Comparison of ENCODE assay signal across 9 cellular contexts in the genomic region with DNA sequence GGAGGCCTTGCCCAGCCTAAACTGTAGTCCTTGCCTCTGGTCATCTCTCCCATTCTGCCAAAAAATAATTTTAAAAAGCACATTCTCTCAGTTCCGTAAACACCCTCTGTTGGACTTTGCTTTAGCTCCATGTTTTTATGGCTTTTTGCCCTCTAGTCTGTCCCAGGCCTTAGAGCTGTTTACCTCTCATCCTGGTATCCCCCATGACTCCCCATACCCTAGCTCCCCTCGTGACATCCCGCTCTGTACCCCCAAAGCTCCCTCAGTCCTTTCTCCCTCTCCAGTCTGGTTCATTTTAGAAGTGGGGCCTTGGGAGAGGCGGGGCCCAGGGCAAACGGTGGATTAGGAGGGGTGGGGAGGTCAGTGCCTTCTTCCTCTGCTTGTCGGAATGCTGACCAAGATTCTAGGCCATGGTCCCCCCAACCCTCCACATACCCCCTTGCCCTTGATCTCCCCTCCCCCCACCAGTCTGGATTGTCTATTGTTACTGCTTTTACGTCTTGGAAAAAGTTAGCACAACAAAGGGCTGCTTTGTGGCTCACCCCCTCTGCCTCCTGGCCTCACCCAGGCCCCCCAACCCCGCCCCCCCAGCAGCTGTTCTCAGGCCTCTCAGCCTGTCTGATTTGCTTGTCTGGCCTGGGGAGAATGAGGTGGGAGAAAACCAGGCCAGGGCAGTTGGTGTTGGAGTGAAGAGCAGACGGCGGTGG. TPM values are rescaled to one million over a fixed set of nuclear protein-coding genes. Genes with fewer than 3 reads are reported as not detected.
DNase-seq lines count a peak whose midpoint lies in the region; ATAC-seq and TF ChIP-seq lines count a peak whose summit lies in the region.
"Had no signal": no experiment of that assay in that cellular context is flagged by ENCODE, and none has a peak within 500 bp of the region (broad histone marks: within the 10 kb centered on the region; RNA-seq: fewer than 3 reads in every experiment).

No MANE protein-coding gene starts in this region.

- CTCF ChIA-PET in CD8-positive, alpha-beta T cell (lab: Charles Lee), result interaction anchor here (1.1 to 34.5 kb wide), 6 partner anchors 9 to 127 kb away, joined by 3 to 1103 read pairs (median 6); a partner anchor contains a TSS

- peaks cover 68% of the 10 kb centered on the region for H3K4me1 Mint-ChIP-seq in CD8-positive, alpha-beta T cell (ENCODE audit: low read depth)
- H3K4me1 Mint-ChIP-seq in activated T-cell treated with anti-CD3 and anti-CD28 coated beads, Interleukin-2, amount 50 U/mL, for 4 hours (ENCODE audit: low read depth), result peaks cover 64% of the 10 kb centered on the region

- WGBS in prostate gland, result 38% methylated on average over 10 of the region's 10 CpGs

- no peak for ATAC-seq in CD8-positive, alpha-beta T cell
- no peak for ATAC-seq in activated T-cell treated with anti-CD3 and anti-CD28 coated beads, Interleukin-2, amount 50 U/mL, for 4 hours
- ATAC-seq in HG03457 (IDR thresholded peaks at IDR 0.05; ENCODE audit: unreplicated experiment), result no peak

- POLR2A ChIA-PET in CD8-positive, alpha-beta T cell (lab: Charles Lee), result interaction anchor here (0.9 to 2.3 kb wide), 7 partner anchors 18 to 72 kb away, joined by 3 to 11 read pairs (median 3); a partner anchor contains a TSS

- H3K4me3 Mint-ChIP-seq in CD8-positive, alpha-beta T cell, result peak overlapping the region; percentile 79
- peak overlapping the region; percentile 65 for H3K4me3 Mint-ChIP-seq in activated T-cell treated with anti-CD3 and anti-CD28 coated beads, Interleukin-2, amount 50 U/mL, for 4 hours

- peak in 1 of 7 experiments; percentile 21 for DNase-seq in CD8-positive, alpha-beta T cell
- no peak for DNase-seq in activated T-cell treated with anti-CD3 and anti-CD28 coated beads, Interleukin-2, amount 50 U/mL, for 4 hours
- DNase-seq in globus pallidus (ENCODE audit: low spot score) (peak; percentile 74), prostate gland (ENCODE audit: low spot score) (no peak), RKO (ENCODE audit: low spot score) (no peak), NCI-H2227 (lab: John Stamatoyannopoulos, UW; ENCODE audit: unreplicated experiment) (no peak), NCI-H1436 treated with DMSO at 0.1 percent for 48 hours (lab: John Stamatoyannopoulos, UW) (no peak)
- DNase-seq: SHP77 treated with DMSO at 0.1 percent for 48 hours had no signal

- no peak for TF ChIP-seq CTCF in CD8-positive, alpha-beta T cell (IDR thresholded peaks at IDR 0.05)
- TF ChIP-seq CTCF in prostate gland (IDR thresholded peaks at IDR 0.05), result no peak

- TF ChIP-seq POLR2A in prostate gland (IDR thresholded peaks at IDR 0.05), result no peak

- peaks cover 66% of the 10 kb centered on the region for H3K4me1 ChIP-seq in CD8-positive, alpha-beta T cell (ENCODE audit: insufficient read depth, low read length)
- peaks cover 43% of the 10 kb centered on the region for H3K4me1 ChIP-seq in prostate gland (replicated peaks)

- no peaks in the 10 kb centered on the region for H3K9me3 Mint-ChIP-seq in CD8-positive, alpha-beta T cell
- no peaks in the 10 kb centered on the region for H3K9me3 Mint-ChIP-seq in activated T-cell treated with anti-CD3 and anti-CD28 coated beads, Interleukin-2, amount 50 U/mL, for 4 hours

- peak overlapping the region; percentile 92 for H3K27ac Mint-ChIP-seq in CD8-positive, alpha-beta T cell

- no peaks in the 10 kb centered on the region for H3K27me3 Mint-ChIP-seq in CD8-positive, alpha-beta T cell (ENCODE audit: low read depth)
- H3K27me3 Mint-ChIP-seq in activated T-cell treated with anti-CD3 and anti-CD28 coated beads, Interleukin-2, amount 50 U/mL, for 4 hours (ENCODE audit: low read depth), result no peaks in the 10 kb centered on the region

- no peaks in the 10 kb centered on the region for H3K9me3 ChIP-seq in CD8-positive, alpha-beta T cell (ENCODE audit: low read length)
- no peaks in the 10 kb centered on the region for H3K9me3 ChIP-seq in prostate gland

- H3K36me3 ChIP-seq in CD8-positive, alpha-beta T cell (ENCODE audit: insufficient read depth, low read length), result peaks cover 19% of the 10 kb centered on the region
- H3K36me3 ChIP-seq in prostate gland, result no peaks in the 10 kb centered on the region

- no peak overlapping the region for H3K27ac ChIP-seq in CD8-positive, alpha-beta T cell (ENCODE audit: low read depth, low read length)
- H3K27ac ChIP-seq in prostate gland, result peak overlapping the region; percentile 96 to 98

- no peaks in the 10 kb centered on the region for H3K27me3 ChIP-seq in CD8-positive, alpha-beta T cell (ENCODE audit: insufficient read depth, low read length)
- no peaks in the 10 kb centered on the region for H3K27me3 ChIP-seq in prostate gland (replicated peaks; ENCODE audit: insufficient read depth)

- H3K4me3 ChIP-seq in CD8-positive, alpha-beta T cell (ENCODE audit: low read depth, low read length), result no peak overlapping the region
- H3K4me3 ChIP-seq in prostate gland, result peak overlapping the region; percentile 36 to 93

- intact Hi-C loops in CD8-positive, alpha-beta T cell (cut with DNase I, micrococcal nuclease), result loop anchor here in 1 of 2 experiments (2.0 kb wide), 1 partner anchor 35 kb away; no protein-coding TSS in a partner anchor
- intact Hi-C loops in prostate gland (cut with DNase I), result loop anchor here (5.0 kb wide), 1 partner anchor 34 kb away; no protein-coding TSS in a partner anchor

- H3K36me3 Mint-ChIP-seq in CD8-positive, alpha-beta T cell, result peaks cover 30% of the 10 kb centered on the region
- H3K36me3 Mint-ChIP-seq in activated T-cell treated with anti-CD3 and anti-CD28 coated beads, Interleukin-2, amount 50 U/mL, for 4 hours (ENCODE audit: insufficient read depth), result peaks cover 10% of the 10 kb centered on the region

RNA-seq across cellular contexts. Expression of a gene that starts 18.3 kb away (rescaled TPM):
- not detected for total RNA-seq in CD8-positive, alpha-beta T cell
- not detected for total RNA-seq in activated T-cell treated with anti-CD3 and anti-CD28 coated beads, Interleukin-2, amount 50 U/mL, for 4 hours
- total RNA-seq in prostate gland, result 1 to 10 TPM in 1 of 2 donors, under 1 TPM in 1; 0.82 to 5.3 TPM

RNA-seq across cellular contexts. Expression of a gene that starts 37.2 kb away (rescaled TPM):
- 100 to 1,000 TPM; 133 TPM for total RNA-seq in CD8-positive, alpha-beta T cell
- 10 to 100 TPM; 46.5 to 61.9 (median 48.7) TPM for total RNA-seq in activated T-cell treated with anti-CD3 and anti-CD28 coated beads, Interleukin-2, amount 50 U/mL, for 4 hours
- total RNA-seq in prostate gland, result 10 to 100 TPM; 24.4 to 70.6 TPM

RNA-seq across cellular contexts. Expression of a gene that starts 58.5 kb away (rescaled TPM):
- total RNA-seq in CD8-positive, alpha-beta T cell, result 1 to 10 TPM; 2.0 to 2.9 TPM
- 10 to 100 TPM; 67.3 to 94.0 (median 83.6) TPM for total RNA-seq in activated T-cell treated with anti-CD3 and anti-CD28 coated beads, Interleukin-2, amount 50 U/mL, for 4 hours
- total RNA-seq in prostate gland, result 10 to 100 TPM in 1 of 2 donors, 1 to 10 TPM in 1; 2.1 to 10.3 TPM

Comparison
In these comparisons a context has a peak if more than half of its experiments do, and no peak if none do; other contexts are left out.
1. RNA of a gene that starts 58.5 kb away (total RNA-seq): 67.3 to 94.0 TPM in activated T-cell treated with anti-CD3 and anti-CD28 coated beads, Interleukin-2, amount 50 U/mL, for 4 hours; 2.1 to 10.3 TPM in prostate gland and 2.0 to 2.9 TPM in CD8-positive, alpha-beta T cell; every median in the first group is over 4 times any median in the second.